ENCODE assay signal across 1 cellular context in the genomic region with DNA sequence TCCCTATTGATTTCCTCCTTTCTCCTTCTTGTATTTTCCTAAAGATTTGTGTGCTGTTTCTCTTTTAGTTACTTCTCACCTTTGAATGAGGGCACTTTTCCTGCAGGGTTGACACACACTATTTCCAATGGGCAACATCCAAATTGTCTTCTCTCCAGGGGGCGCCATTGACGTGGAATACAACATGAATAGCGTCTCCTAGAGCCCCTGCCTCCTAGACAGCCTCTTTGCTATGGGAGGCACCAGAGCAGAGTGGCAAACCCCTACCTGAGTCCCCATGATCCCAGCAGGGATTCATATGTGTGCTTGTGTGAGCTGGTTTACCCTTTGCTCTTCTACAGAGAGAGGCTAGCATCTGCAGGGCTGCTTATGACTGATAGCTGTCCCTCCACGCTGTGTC.
TF ChIP-seq lines count a peak whose summit lies in the region.

No MANE protein-coding gene starts in this region.

TF ChIP-seq in K562, 482 proteins besides CTCF, POLR2A, EP300 and RAD21 (continued from another document):
- TF ChIP-seq, protein P1, sequence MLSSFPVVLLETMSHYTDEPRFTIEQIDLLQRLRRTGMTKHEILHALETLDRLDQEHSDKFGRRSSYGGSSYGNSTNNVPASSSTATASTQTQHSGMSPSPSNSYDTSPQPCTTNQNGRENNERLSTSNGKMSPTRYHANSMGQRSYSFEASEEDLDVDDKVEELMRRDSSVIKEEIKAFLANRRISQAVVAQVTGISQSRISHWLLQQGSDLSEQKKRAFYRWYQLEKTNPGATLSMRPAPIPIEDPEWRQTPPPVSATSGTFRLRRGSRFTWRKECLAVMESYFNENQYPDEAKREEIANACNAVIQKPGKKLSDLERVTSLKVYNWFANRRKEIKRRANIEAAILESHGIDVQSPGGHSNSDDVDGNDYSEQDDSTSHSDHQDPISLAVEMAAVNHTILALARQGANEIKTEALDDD (IDR thresholded peaks at IDR 0.05), result no peak
- TF ChIP-seq MYNN (IDR thresholded peaks at IDR 0.05) (peak; percentile 31; the same call in 1 of the 2 replicates), MYNN (CRISPR knock-in tag; IDR thresholded peaks at IDR 0.05) (no peak), ZNF696 (CRISPR knock-in tag; conservative IDR thresholded peaks at IDR 0.05) (no peak), ARID2 (IDR thresholded peaks at IDR 0.05) (peak; percentile 73; the same call in 1 of the 2 replicates), NR3C1 (CRISPR knock-in tag; IDR thresholded peaks at IDR 0.05) (no peak), ZNF586 (CRISPR knock-in tag; conservative IDR thresholded peaks at IDR 0.05) (no peak), ARNT (IDR thresholded peaks at IDR 0.05) (0 out of 4 replicates have a peak, but pooled peaks of 1 of the 2 experiments have one; percentile 26), BACH1 (tag; IDR thresholded peaks at IDR 0.05) (no peak), ZKSCAN1 (IDR thresholded peaks at IDR 0.05; ENCODE audit: low read depth, low read length) (peak; percentile 13; the same call in 1 of the 2 replicates), ESRRA (IDR thresholded peaks at IDR 0.05; ENCODE audit: borderline replicate concordance, low read depth) (no peak), EWSR1 (IDR thresholded peaks at IDR 0.05; ENCODE audit: borderline replicate concordance, low read depth, partially characterized antibody) (no peak), POLR2AphosphoS5 (IDR thresholded peaks at IDR 0.05; ENCODE audit: control insufficient read depth, insufficient read depth, low read depth, low read length) (no peak), STAG1 (CRISPR knock-in tag; IDR thresholded peaks at IDR 0.05; ENCODE audit: borderline replicate concordance) (peak; percentile 20; the same call in 1 of the 2 replicates), SMC3 (conservative IDR thresholded peaks at IDR 0.05; ENCODE audit: insufficient read depth, low read depth, low read length) (peak; percentile 75; the same call in 1 of the 2 replicates), ZNF239 (CRISPR knock-in tag; IDR thresholded peaks at IDR 0.05) (no peak)
- TF ChIP-seq, protein P2, sequence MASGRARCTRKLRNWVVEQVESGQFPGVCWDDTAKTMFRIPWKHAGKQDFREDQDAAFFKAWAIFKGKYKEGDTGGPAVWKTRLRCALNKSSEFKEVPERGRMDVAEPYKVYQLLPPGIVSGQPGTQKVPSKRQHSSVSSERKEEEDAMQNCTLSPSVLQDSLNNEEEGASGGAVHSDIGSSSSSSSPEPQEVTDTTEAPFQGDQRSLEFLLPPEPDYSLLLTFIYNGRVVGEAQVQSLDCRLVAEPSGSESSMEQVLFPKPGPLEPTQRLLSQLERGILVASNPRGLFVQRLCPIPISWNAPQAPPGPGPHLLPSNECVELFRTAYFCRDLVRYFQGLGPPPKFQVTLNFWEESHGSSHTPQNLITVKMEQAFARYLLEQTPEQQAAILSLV (tag; IDR thresholded peaks at IDR 0.05), result no peak
- TF ChIP-seq, protein P3, sequence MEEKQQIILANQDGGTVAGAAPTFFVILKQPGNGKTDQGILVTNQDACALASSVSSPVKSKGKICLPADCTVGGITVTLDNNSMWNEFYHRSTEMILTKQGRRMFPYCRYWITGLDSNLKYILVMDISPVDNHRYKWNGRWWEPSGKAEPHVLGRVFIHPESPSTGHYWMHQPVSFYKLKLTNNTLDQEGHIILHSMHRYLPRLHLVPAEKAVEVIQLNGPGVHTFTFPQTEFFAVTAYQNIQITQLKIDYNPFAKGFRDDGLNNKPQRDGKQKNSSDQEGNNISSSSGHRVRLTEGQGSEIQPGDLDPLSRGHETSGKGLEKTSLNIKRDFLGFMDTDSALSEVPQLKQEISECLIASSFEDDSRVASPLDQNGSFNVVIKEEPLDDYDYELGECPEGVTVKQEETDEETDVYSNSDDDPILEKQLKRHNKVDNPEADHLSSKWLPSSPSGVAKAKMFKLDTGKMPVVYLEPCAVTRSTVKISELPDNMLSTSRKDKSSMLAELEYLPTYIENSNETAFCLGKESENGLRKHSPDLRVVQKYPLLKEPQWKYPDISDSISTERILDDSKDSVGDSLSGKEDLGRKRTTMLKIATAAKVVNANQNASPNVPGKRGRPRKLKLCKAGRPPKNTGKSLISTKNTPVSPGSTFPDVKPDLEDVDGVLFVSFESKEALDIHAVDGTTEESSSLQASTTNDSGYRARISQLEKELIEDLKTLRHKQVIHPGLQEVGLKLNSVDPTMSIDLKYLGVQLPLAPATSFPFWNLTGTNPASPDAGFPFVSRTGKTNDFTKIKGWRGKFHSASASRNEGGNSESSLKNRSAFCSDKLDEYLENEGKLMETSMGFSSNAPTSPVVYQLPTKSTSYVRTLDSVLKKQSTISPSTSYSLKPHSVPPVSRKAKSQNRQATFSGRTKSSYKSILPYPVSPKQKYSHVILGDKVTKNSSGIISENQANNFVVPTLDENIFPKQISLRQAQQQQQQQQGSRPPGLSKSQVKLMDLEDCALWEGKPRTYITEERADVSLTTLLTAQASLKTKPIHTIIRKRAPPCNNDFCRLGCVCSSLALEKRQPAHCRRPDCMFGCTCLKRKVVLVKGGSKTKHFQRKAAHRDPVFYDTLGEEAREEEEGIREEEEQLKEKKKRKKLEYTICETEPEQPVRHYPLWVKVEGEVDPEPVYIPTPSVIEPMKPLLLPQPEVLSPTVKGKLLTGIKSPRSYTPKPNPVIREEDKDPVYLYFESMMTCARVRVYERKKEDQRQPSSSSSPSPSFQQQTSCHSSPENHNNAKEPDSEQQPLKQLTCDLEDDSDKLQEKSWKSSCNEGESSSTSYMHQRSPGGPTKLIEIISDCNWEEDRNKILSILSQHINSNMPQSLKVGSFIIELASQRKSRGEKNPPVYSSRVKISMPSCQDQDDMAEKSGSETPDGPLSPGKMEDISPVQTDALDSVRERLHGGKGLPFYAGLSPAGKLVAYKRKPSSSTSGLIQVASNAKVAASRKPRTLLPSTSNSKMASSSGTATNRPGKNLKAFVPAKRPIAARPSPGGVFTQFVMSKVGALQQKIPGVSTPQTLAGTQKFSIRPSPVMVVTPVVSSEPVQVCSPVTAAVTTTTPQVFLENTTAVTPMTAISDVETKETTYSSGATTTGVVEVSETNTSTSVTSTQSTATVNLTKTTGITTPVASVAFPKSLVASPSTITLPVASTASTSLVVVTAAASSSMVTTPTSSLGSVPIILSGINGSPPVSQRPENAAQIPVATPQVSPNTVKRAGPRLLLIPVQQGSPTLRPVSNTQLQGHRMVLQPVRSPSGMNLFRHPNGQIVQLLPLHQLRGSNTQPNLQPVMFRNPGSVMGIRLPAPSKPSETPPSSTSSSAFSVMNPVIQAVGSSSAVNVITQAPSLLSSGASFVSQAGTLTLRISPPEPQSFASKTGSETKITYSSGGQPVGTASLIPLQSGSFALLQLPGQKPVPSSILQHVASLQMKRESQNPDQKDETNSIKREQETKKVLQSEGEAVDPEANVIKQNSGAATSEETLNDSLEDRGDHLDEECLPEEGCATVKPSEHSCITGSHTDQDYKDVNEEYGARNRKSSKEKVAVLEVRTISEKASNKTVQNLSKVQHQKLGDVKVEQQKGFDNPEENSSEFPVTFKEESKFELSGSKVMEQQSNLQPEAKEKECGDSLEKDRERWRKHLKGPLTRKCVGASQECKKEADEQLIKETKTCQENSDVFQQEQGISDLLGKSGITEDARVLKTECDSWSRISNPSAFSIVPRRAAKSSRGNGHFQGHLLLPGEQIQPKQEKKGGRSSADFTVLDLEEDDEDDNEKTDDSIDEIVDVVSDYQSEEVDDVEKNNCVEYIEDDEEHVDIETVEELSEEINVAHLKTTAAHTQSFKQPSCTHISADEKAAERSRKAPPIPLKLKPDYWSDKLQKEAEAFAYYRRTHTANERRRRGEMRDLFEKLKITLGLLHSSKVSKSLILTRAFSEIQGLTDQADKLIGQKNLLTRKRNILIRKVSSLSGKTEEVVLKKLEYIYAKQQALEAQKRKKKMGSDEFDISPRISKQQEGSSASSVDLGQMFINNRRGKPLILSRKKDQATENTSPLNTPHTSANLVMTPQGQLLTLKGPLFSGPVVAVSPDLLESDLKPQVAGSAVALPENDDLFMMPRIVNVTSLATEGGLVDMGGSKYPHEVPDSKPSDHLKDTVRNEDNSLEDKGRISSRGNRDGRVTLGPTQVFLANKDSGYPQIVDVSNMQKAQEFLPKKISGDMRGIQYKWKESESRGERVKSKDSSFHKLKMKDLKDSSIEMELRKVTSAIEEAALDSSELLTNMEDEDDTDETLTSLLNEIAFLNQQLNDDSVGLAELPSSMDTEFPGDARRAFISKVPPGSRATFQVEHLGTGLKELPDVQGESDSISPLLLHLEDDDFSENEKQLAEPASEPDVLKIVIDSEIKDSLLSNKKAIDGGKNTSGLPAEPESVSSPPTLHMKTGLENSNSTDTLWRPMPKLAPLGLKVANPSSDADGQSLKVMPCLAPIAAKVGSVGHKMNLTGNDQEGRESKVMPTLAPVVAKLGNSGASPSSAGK (IDR thresholded peaks at IDR 0.05), result no peak
- TF ChIP-seq, protein P4, sequence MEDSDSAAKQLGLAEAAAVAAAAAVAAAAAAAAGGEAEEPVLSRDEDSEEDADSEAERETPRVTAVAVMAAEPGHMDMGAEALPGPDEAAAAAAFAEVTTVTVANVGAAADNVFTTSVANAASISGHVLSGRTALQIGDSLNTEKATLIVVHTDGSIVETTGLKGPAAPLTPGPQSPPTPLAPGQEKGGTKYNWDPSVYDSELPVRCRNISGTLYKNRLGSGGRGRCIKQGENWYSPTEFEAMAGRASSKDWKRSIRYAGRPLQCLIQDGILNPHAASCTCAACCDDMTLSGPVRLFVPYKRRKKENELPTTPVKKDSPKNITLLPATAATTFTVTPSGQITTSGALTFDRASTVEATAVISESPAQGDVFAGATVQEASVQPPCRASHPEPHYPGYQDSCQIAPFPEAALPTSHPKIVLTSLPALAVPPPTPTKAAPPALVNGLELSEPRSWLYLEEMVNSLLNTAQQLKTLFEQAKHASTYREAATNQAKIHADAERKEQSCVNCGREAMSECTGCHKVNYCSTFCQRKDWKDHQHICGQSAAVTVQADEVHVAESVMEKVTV (CRISPR knock-in tag; IDR thresholded peaks at IDR 0.05), result peak; percentile 89
TF ChIP-seq in K562: peak in this region for 14.
